8 cellular contexts compared by ENCODE assay signal in genomic region chr10:11170993-11171416, GRCh38.
DNase-seq lines count a peak whose midpoint lies in the region; ATAC-seq and TF ChIP-seq lines count a peak whose summit lies in the region.

No MANE protein-coding gene starts in this region.

- no peak for TF ChIP-seq CTCF in GM12864 (IDR thresholded peaks at IDR 0.05; ENCODE audit: low read depth, low read length, missing control alignments)
- TF ChIP-seq CTCF in GM13976 (IDR thresholded peaks at IDR 0.05; ENCODE audit: borderline replicate concordance, control extremely low read depth, extremely low read depth, insufficient read depth, missing control alignments), result no peak

- peak overlapping the region; percentile 79 for H3K4me3 ChIP-seq in GM12864 (ENCODE audit: low read depth, low read length)

- in situ Hi-C loops in GM13976 (cut with MboI; ENCODE audit: low sequenced_read_pairs, unreplicated experiment), result loop anchor here (10.0 kb wide), 1 partner anchor 94 kb away; no protein-coding TSS in a partner anchor

- ATAC-seq in GM21576 (IDR thresholded peaks at IDR 0.05; ENCODE audit: unreplicated experiment) (peak; percentile 32), left lobe of liver (peak; percentile 38), HG03196 (IDR thresholded peaks at IDR 0.05; ENCODE audit: unreplicated experiment) (no peak)

- DNase-seq in GM12864 (ENCODE audit: low read depth) (no peak), NOMO-1 treated with DMSO at 0.1 percent for 48 hours (lab: John Stamatoyannopoulos, UW; ENCODE audit: unreplicated experiment) (peak; percentile 93), left lobe of liver (ENCODE audit: low spot score) (no peak), NCI-H1436 (lab: John Stamatoyannopoulos, UW) (no peak), GM13976 (ENCODE audit: low spot score) (no peak), NCI-H2227 treated with DMSO at 0.1 percent for 48 hours (lab: John Stamatoyannopoulos, UW) (no peak)
